Comparison of ENCODE assay signal across 25 cellular contexts in the genomic region with DNA sequence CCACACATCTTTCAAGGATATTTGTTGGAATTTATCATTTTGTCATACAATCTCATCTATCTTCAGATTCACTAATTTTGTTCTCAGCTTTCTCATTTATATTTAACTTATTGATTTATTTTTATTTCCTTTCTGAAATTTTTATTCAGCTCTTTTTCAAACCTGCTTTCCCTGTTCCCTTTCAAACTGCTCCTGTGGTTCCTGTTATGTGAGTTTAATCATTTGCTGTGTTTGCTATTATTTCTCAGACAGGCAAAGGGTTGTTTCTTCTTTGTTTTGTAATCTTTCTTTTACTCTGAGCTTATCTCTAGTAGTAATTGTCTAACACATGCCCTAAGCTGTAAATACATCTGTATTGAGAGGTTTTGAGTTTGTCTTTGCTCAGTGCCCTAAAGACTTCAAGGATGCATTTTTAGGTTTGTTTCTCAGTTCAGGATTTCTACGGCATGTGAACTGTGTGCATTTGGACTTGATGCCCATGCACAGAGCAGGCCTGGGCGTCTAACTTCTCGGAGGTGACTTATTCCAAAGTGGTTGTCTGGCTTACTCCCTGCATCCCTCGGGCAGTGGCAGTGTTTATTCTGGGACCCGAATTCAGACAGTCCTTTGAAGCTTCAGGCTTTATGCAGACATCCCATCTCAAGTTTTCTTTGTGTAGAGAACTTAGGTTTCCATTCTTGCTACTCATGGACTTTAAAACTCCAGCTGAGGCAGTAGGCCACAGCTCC.
"Had no signal": no experiment of that assay in that cellular context is flagged by ENCODE, and none has a peak within 500 bp of the region (broad histone marks: within the 10 kb centered on the region; RNA-seq: fewer than 3 reads in every experiment).

No MANE protein-coding gene starts in this region.

- DNase-seq: activated CD4-positive, alpha-beta memory T cell treated with anti-CD3 and anti-CD28 coated beads, Interleukin-2, amount 10 ng/mL, durations not matched to agents 7 days and 5 days; activated CD4-positive, alpha-beta T cell treated with anti-CD3 and anti-CD28 coated beads for 36 hours; activated CD4-positive, alpha-beta T cell treated with anti-CD3 and anti-CD28 coated beads, Interleukin-2, amount 50 U/mL, for 1 hour; activated CD8-positive, alpha-beta memory T cell treated with anti-CD3 and anti-CD28 coated beads, Interleukin-2, amount 50 U/mL, for 4 hours; activated gamma-delta T cell treated with Interleukin-2 at 50 U/mL for 16 hours; activated naive CD4-positive, alpha-beta T cell treated with anti-CD3 and anti-CD28 coated beads, Interleukin-2, amount 10 ng/mL, durations not matched to agents 7 days and 5 days; activated naive CD8-positive, alpha-beta T cell treated with anti-CD3 and anti-CD28 coated beads for 36 hours; activated T-cell treated with anti-CD3 and anti-CD28 coated beads, Interleukin-2, amount 50 U/mL, for 72 hours; Karpas-422; MM.1S; NCI-H1105; NCI-H1436 treated with DMSO at 0.1 percent for 48 hours; NCI-H187; NCI-H2081; NCI-H510A treated with DMSO at 0.1 percent for 48 hours; NK-92 treated with Interleukin-12 subunit alpha and Interleukin-12 subunit beta, amount 100 ng/mL, for 24 hours; RPMI8226; T-cell; T-helper 2 cell; T1000; WERI-Rb-1 had no signal

- ATAC-seq: activated CD4-positive, alpha-beta T cell treated with anti-CD3 and anti-CD28 coated beads for 36 hours; activated T-cell treated with anti-CD3 and anti-CD28 coated beads, Interleukin-2, amount 50 U/mL, for 72 hours; Panc1; Right ventricle myocardium inferior; T-cell had no signal

- H3K4me1 Mint-ChIP-seq: activated CD4-positive, alpha-beta memory T cell treated with anti-CD3 and anti-CD28 coated beads, Interleukin-2, amount 10 ng/mL, durations not matched to agents 7 days and 5 days; activated CD4-positive, alpha-beta T cell treated with anti-CD3 and anti-CD28 coated beads for 36 hours; activated naive CD4-positive, alpha-beta T cell treated with anti-CD3 and anti-CD28 coated beads, Interleukin-2, amount 10 ng/mL, durations not matched to agents 7 days and 5 days; activated naive CD8-positive, alpha-beta T cell treated with anti-CD3 and anti-CD28 coated beads for 36 hours; T-cell had no signal

- H3K4me3 Mint-ChIP-seq: activated CD4-positive, alpha-beta memory T cell treated with anti-CD3 and anti-CD28 coated beads, Interleukin-2, amount 10 ng/mL, durations not matched to agents 7 days and 5 days; activated CD4-positive, alpha-beta T cell treated with anti-CD3 and anti-CD28 coated beads for 36 hours; activated naive CD4-positive, alpha-beta T cell treated with anti-CD3 and anti-CD28 coated beads, Interleukin-2, amount 10 ng/mL, durations not matched to agents 7 days and 5 days; activated naive CD8-positive, alpha-beta T cell treated with anti-CD3 and anti-CD28 coated beads for 36 hours; activated T-cell treated with anti-CD3 and anti-CD28 coated beads, Interleukin-2, amount 50 U/mL, for 72 hours; T-cell had no signal

- H3K27me3 Mint-ChIP-seq: activated CD4-positive, alpha-beta memory T cell treated with anti-CD3 and anti-CD28 coated beads, Interleukin-2, amount 10 ng/mL, durations not matched to agents 7 days and 5 days; activated naive CD4-positive, alpha-beta T cell treated with anti-CD3 and anti-CD28 coated beads, Interleukin-2, amount 10 ng/mL, durations not matched to agents 7 days and 5 days had no signal

- H3K36me3 Mint-ChIP-seq: activated naive CD4-positive, alpha-beta T cell treated with anti-CD3 and anti-CD28 coated beads, Interleukin-2, amount 10 ng/mL, durations not matched to agents 7 days and 5 days; activated naive CD8-positive, alpha-beta T cell treated with anti-CD3 and anti-CD28 coated beads for 36 hours; T-cell had no signal

- H3K27ac Mint-ChIP-seq: activated CD4-positive, alpha-beta memory T cell treated with anti-CD3 and anti-CD28 coated beads, Interleukin-2, amount 10 ng/mL, durations not matched to agents 7 days and 5 days; activated CD4-positive, alpha-beta T cell treated with anti-CD3 and anti-CD28 coated beads for 36 hours; activated naive CD4-positive, alpha-beta T cell treated with anti-CD3 and anti-CD28 coated beads, Interleukin-2, amount 10 ng/mL, durations not matched to agents 7 days and 5 days; activated naive CD8-positive, alpha-beta T cell treated with anti-CD3 and anti-CD28 coated beads for 36 hours; activated T-cell treated with anti-CD3 and anti-CD28 coated beads, Interleukin-2, amount 50 U/mL, for 72 hours; activated T-helper 2 cell treated with anti-CD3 and anti-CD28 coated beads, Interferon-gamma antibody, Interleukin-2, Interleukin-4, amounts not matched to agents 10 μg/mL and 5 μg/mL and 100 μg/mL, durations not matched to agents 14 hours and 24 hours and 36 hours; T-cell had no signal

- H3K4me3 ChIP-seq: SK-N-MC had no signal

- H3K27ac ChIP-seq: SK-N-MC, WERI-Rb-1 had no signal

- H3K36me3 ChIP-seq: WERI-Rb-1 had no signal
